Comparison of ENCODE assay signal across 28 cellular contexts in genomic region chr5:22372826-22373660, GRCh38.
"Had no signal": no experiment of that assay in that cellular context is flagged by ENCODE, and none has a peak within 500 bp of the region (broad histone marks: within the 10 kb centered on the region; RNA-seq: fewer than 3 reads in every experiment).

No MANE protein-coding gene starts in this region.

- DNase-seq: activated CD4-positive, alpha-beta memory T cell treated with anti-CD3 and anti-CD28 coated beads for 36 hours; activated CD4-positive, alpha-beta T cell treated with anti-CD3 and anti-CD28 coated beads, Interleukin-2, amount 10 ng/mL, durations not matched to agents 24 days and 14 days; activated CD4-positive, CD25-positive, alpha-beta regulatory T cell treated with anti-CD3 and anti-CD28 coated beads, Interleukin-2, amount 50 U/mL, for 72 hours; activated CD8-positive, alpha-beta memory T cell treated with anti-CD3 and anti-CD28 coated beads, Interleukin-2, amount 50 U/mL, for 4 hours; activated effector memory CD4-positive, alpha-beta T cell treated with anti-CD3 and anti-CD28 coated beads, Interleukin-2, amount 50 U/mL, for 16 hours; activated naive CD4-positive, alpha-beta T cell treated with anti-CD3 and anti-CD28 coated beads for 36 hours; activated naive CD8-positive, alpha-beta T cell treated with anti-CD3 and anti-CD28 coated beads for 36 hours; activated T-cell treated with anti-CD3 and anti-CD28 coated beads, Interleukin-2, amount 50 U/mL, for 1 hour; brain microvascular endothelial cell; caudate nucleus; dermis blood vessel endothelial cell; effector CD8-positive, alpha-beta T cell; gastrocnemius medialis; glutamatergic neuron; left cardiac atrium; naive thymus-derived CD8-positive, alpha-beta T cell; psoas muscle; spleen; stimulated activated naive CD4-positive, alpha-beta T cell; WERI-Rb-1 had no signal

- H3K36me3 ChIP-seq: adrenal gland, ascending aorta, brain microvascular endothelial cell, gastrocnemius medialis, spleen, tibial nerve, WERI-Rb-1 had no signal

- H3K9ac ChIP-seq: parathyroid adenoma had no signal

- FAIRE-seq: colon, endometrium, islet of Langerhans, TTC549 had no signal

- H3K27me3 ChIP-seq: adrenal gland, ascending aorta, brain microvascular endothelial cell, gastrocnemius medialis, spleen, tibial nerve had no signal

- H3K9me3 ChIP-seq: adrenal gland, ascending aorta, gastrocnemius medialis, tibial nerve had no signal

- H3K27ac ChIP-seq: adrenal gland, ascending aorta, brain microvascular endothelial cell, gastrocnemius medialis, parathyroid adenoma, psoas muscle, spleen, tibial nerve, WERI-Rb-1 had no signal

- H3K4me1 ChIP-seq: adrenal gland, ascending aorta, gastrocnemius medialis, parathyroid adenoma, psoas muscle, spleen, tibial nerve had no signal

- ATAC-seq: gastrocnemius medialis; left cardiac atrium; naive thymus-derived CD8-positive, alpha-beta T cell; psoas muscle had no signal

- H3K4me3 ChIP-seq: adrenal gland, ascending aorta, gastrocnemius medialis, psoas muscle, spleen, tibial nerve had no signal
